Comparison of ENCODE assay signal across 1 cellular context in the genomic region with DNA sequence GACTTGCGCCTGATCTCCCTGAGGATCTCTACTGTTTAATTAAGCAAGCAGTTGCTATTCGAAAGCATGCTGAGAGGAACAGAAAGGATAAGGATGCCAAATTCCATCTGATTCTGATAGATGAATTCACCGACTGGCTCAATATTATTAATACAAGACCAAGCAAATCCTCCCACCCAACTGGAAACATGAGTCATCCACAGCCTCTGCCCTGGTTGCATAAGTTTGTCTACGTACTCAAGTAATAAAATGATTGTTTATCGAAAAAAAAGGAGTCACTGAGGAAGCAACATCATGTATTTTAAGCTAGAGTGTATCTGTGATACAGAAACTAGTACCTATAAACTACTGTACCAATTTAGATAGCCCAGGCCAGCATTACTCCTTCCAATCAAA.
TF ChIP-seq lines count a peak whose summit lies in the region.

No MANE protein-coding gene starts in this region.

TF ChIP-seq in HepG2, 621 proteins besides CTCF, POLR2A, EP300 and RAD21:
- TF ChIP-seq U2AF1 (optimal IDR thresholded peaks at IDR 0.05; ENCODE audit: low read depth, low read length) (no peak), JUND (CRISPR knock-in tag; IDR thresholded peaks at IDR 0.05) (peak; percentile 37; the same call in 1 of the 2 replicates), HOMEZ (CRISPR knock-in tag; IDR thresholded peaks at IDR 0.05; ENCODE audit: low read depth) (peak; percentile 64; the same call in 1 of the 2 replicates), CEBPZ (IDR thresholded peaks at IDR 0.05; ENCODE audit: low read length) (no peak), MED8 (CRISPR knock-in tag; IDR thresholded peaks at IDR 0.05; ENCODE audit: insufficient replicate concordance) (no peak), FOSL1 (CRISPR knock-in tag; IDR thresholded peaks at IDR 0.05; ENCODE audit: borderline replicate concordance) (peak; percentile 48; the same call in 1 of the 2 replicates), ZNF414 (CRISPR knock-in tag; IDR thresholded peaks at IDR 0.05) (no peak), AGO2 (optimal IDR thresholded peaks at IDR 0.05; ENCODE audit: low read depth, low read length) (no peak), HNRNPK (IDR thresholded peaks at IDR 0.05; ENCODE audit: low read depth, low read length, poor library complexity, severe bottlenecking) (no peak), FOXA3 (CRISPR knock-in tag; IDR thresholded peaks at IDR 0.05) (0 out of 2 replicates have a peak, but pooled peaks have one; percentile 10), ZNF317 (CRISPR knock-in tag; IDR thresholded peaks at IDR 0.05) (no peak), NPAS2 (CRISPR knock-in tag; IDR thresholded peaks at IDR 0.05; ENCODE audit: borderline replicate concordance) (no peak), ZNF468 (CRISPR knock-in tag; IDR thresholded peaks at IDR 0.05) (no peak), RFXANK (CRISPR knock-in tag; IDR thresholded peaks at IDR 0.05) (no peak), FOSL2 (CRISPR knock-in tag; IDR thresholded peaks at IDR 0.05) (peak; percentile 82), CBX1 (IDR thresholded peaks at IDR 0.05; ENCODE audit: low read depth) (no peak)
- TF ChIP-seq, protein P1, sequence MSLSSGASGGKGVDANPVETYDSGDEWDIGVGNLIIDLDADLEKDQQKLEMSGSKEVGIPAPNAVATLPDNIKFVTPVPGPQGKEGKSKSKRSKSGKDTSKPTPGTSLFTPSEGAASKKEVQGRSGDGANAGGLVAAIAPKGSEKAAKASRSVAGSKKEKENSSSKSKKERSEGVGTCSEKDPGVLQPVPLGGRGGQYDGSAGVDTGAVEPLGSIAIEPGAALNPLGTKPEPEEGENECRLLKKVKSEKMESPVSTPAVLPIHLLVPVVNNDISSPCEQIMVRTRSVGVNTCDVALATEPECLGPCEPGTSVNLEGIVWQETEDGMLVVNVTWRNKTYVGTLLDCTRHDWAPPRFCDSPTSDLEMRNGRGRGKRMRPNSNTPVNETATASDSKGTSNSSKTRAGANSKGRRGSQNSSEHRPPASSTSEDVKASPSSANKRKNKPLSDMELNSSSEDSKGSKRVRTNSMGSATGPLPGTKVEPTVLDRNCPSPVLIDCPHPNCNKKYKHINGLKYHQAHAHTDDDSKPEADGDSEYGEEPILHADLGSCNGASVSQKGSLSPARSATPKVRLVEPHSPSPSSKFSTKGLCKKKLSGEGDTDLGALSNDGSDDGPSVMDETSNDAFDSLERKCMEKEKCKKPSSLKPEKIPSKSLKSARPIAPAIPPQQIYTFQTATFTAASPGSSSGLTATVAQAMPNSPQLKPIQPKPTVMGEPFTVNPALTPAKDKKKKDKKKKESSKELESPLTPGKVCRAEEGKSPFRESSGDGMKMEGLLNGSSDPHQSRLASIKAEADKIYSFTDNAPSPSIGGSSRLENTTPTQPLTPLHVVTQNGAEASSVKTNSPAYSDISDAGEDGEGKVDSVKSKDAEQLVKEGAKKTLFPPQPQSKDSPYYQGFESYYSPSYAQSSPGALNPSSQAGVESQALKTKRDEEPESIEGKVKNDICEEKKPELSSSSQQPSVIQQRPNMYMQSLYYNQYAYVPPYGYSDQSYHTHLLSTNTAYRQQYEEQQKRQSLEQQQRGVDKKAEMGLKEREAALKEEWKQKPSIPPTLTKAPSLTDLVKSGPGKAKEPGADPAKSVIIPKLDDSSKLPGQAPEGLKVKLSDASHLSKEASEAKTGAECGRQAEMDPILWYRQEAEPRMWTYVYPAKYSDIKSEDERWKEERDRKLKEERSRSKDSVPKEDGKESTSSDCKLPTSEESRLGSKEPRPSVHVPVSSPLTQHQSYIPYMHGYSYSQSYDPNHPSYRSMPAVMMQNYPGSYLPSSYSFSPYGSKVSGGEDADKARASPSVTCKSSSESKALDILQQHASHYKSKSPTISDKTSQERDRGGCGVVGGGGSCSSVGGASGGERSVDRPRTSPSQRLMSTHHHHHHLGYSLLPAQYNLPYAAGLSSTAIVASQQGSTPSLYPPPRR (CRISPR knock-in tag; IDR thresholded peaks at IDR 0.05; ENCODE audit: borderline replicate concordance), result no peak
- TF ChIP-seq, protein P2, sequence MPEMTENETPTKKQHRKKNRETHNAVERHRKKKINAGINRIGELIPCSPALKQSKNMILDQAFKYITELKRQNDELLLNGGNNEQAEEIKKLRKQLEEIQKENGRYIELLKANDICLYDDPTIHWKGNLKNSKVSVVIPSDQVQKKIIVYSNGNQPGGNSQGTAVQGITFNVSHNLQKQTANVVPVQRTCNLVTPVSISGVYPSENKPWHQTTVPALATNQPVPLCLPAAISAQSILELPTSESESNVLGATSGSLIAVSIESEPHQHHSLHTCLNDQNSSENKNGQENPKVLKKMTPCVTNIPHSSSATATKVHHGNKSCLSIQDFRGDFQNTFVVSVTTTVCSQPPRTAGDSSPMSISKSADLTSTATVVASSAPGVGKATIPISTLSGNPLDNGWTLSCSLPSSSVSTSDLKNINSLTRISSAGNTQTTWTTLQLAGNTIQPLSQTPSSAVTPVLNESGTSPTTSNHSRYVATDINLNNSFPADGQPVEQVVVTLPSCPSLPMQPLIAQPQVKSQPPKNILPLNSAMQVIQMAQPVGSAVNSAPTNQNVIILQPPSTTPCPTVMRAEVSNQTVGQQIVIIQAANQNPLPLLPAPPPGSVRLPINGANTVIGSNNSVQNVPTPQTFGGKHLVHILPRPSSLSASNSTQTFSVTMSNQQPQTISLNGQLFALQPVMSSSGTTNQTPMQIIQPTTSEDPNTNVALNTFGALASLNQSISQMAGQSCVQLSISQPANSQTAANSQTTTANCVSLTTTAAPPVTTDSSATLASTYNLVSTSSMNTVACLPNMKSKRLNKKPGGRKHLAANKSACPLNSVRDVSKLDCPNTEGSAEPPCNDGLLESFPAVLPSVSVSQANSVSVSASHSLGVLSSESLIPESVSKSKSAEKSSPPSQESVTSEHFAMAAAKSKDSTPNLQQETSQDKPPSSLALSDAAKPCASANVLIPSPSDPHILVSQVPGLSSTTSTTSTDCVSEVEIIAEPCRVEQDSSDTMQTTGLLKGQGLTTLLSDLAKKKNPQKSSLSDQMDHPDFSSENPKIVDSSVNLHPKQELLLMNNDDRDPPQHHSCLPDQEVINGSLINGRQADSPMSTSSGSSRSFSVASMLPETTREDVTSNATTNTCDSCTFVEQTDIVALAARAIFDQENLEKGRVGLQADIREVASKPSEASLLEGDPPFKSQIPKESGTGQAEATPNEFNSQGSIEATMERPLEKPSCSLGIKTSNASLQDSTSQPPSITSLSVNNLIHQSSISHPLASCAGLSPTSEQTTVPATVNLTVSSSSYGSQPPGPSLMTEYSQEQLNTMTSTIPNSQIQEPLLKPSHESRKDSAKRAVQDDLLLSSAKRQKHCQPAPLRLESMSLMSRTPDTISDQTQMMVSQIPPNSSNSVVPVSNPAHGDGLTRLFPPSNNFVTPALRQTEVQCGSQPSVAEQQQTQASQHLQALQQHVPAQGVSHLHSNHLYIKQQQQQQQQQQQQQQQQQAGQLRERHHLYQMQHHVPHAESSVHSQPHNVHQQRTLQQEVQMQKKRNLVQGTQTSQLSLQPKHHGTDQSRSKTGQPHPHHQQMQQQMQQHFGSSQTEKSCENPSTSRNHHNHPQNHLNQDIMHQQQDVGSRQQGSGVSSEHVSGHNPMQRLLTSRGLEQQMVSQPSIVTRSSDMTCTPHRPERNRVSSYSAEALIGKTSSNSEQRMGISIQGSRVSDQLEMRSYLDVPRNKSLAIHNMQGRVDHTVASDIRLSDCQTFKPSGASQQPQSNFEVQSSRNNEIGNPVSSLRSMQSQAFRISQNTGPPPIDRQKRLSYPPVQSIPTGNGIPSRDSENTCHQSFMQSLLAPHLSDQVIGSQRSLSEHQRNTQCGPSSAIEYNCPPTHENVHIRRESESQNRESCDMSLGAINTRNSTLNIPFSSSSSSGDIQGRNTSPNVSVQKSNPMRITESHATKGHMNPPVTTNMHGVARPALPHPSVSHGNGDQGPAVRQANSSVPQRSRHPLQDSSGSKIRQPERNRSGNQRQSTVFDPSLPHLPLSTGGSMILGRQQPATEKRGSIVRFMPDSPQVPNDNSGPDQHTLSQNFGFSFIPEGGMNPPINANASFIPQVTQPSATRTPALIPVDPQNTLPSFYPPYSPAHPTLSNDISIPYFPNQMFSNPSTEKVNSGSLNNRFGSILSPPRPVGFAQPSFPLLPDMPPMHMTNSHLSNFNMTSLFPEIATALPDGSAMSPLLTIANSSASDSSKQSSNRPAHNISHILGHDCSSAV (CRISPR knock-in tag; IDR thresholded peaks at IDR 0.05; ENCODE audit: borderline replicate concordance), result no peak
